ENCODE assay signal across 26 cellular contexts in genomic region chr10:85187047-85187446, GRCh38.
"Had no signal": no experiment of that assay in that cellular context is flagged by ENCODE, and none has a peak within 500 bp of the region (broad histone marks: within the 10 kb centered on the region; RNA-seq: fewer than 3 reads in every experiment).

No MANE protein-coding gene starts in this region.

- H3K27me3 ChIP-seq: ascending aorta had no signal

- H3K4me3 ChIP-seq: ascending aorta had no signal

- H3K9me3 ChIP-seq: ascending aorta had no signal

- H3K36me3 ChIP-seq: ascending aorta had no signal

- DNase-seq: activated B cell treated with CpG ODN at 0.5 μM for 24 hours; activated CD4-positive, alpha-beta T cell treated with anti-CD3 and anti-CD28 coated beads for 1 hour; activated CD4-positive, alpha-beta T cell treated with anti-CD3 and anti-CD28 coated beads, Interleukin-2, amount 10 ng/mL, durations not matched to agents 24 days and 14 days; activated CD4-positive, alpha-beta T cell treated with anti-CD3 and anti-CD28 coated beads, Interleukin-2, amount 50 U/mL, for 48 hours; activated CD8-positive, alpha-beta memory T cell treated with anti-CD3 and anti-CD28 coated beads, Interleukin-2, amount 10 ng/mL, durations not matched to agents 7 days and 5 days; activated effector memory CD4-positive, alpha-beta T cell treated with anti-CD3 and anti-CD28 coated beads, Interleukin-2, amount 50 U/mL, for 16 hours; activated naive CD4-positive, alpha-beta T cell treated with Interleukin-2 at 50 U/mL for 16 hours; activated naive CD8-positive, alpha-beta T cell treated with anti-CD3 and anti-CD28 coated beads, Interleukin-2, amount 50 U/mL, for 24 hours; activated T-cell treated with anti-CD3 and anti-CD28 coated beads, Interleukin-2, amount 50 U/mL, for 24 hours; amniotic stem cell; KG1; NCI-H1092; NCI-H1417; NCI-H1930; NCI-H2107; NCI-H2171 treated with DMSO at 0.1 percent for 48 hours; NCI-H226; NCI-H526; PC-3; SHP77 treated with DMSO at 0.1 percent for 48 hours; T-helper 17 cell; T-helper 9 cell had no signal

- H3K4me1 Mint-ChIP-seq: activated B cell treated with CpG ODN at 0.5 μM for 24 hours; activated CD4-positive, alpha-beta T cell treated with anti-CD3 and anti-CD28 coated beads, Interleukin-2, amount 10 ng/mL, durations not matched to agents 24 days and 14 days; activated CD8-positive, alpha-beta memory T cell treated with anti-CD3 and anti-CD28 coated beads, Interleukin-2, amount 10 ng/mL, durations not matched to agents 7 days and 5 days; activated naive CD8-positive, alpha-beta T cell treated with anti-CD3 and anti-CD28 coated beads, Interleukin-2, amount 50 U/mL, for 24 hours had no signal

- H3K27me3 Mint-ChIP-seq: activated B cell treated with CpG ODN at 0.5 μM for 24 hours; activated CD4-positive, alpha-beta T cell treated with anti-CD3 and anti-CD28 coated beads, Interleukin-2, amount 10 ng/mL, durations not matched to agents 24 days and 14 days; activated CD8-positive, alpha-beta memory T cell treated with anti-CD3 and anti-CD28 coated beads, Interleukin-2, amount 10 ng/mL, durations not matched to agents 7 days and 5 days; activated naive CD8-positive, alpha-beta T cell treated with anti-CD3 and anti-CD28 coated beads, Interleukin-2, amount 50 U/mL, for 24 hours; activated T-cell treated with anti-CD3 and anti-CD28 coated beads, Interleukin-2, amount 50 U/mL, for 24 hours had no signal

- H3K4me1 ChIP-seq: ascending aorta had no signal

- FAIRE-seq: RCC 7860 had no signal

- H3K36me3 Mint-ChIP-seq: activated CD8-positive, alpha-beta memory T cell treated with anti-CD3 and anti-CD28 coated beads, Interleukin-2, amount 10 ng/mL, durations not matched to agents 7 days and 5 days; activated naive CD4-positive, alpha-beta T cell treated with anti-CD3 and anti-CD28 coated beads, Interleukin-2, amount 50 U/mL, for 72 hours; brain had no signal

- H3K27ac ChIP-seq: ascending aorta had no signal

- ATAC-seq: activated CD8-positive, alpha-beta memory T cell treated with anti-CD3 and anti-CD28 coated beads, Interleukin-2, amount 10 ng/mL, durations not matched to agents 7 days and 5 days; activated naive CD4-positive, alpha-beta T cell treated with anti-CD3 and anti-CD28 coated beads, Interleukin-2, amount 50 U/mL, for 72 hours; activated naive CD8-positive, alpha-beta T cell treated with anti-CD3 and anti-CD28 coated beads, Interleukin-2, amount 50 U/mL, for 24 hours; PC-3; T-helper 17 cell had no signal

- H3K4me3 Mint-ChIP-seq: activated B cell treated with CpG ODN at 0.5 μM for 24 hours; activated CD4-positive, alpha-beta T cell treated with anti-CD3 and anti-CD28 coated beads, Interleukin-2, amount 10 ng/mL, durations not matched to agents 24 days and 14 days; activated CD8-positive, alpha-beta memory T cell treated with anti-CD3 and anti-CD28 coated beads, Interleukin-2, amount 10 ng/mL, durations not matched to agents 7 days and 5 days; activated naive CD8-positive, alpha-beta T cell treated with anti-CD3 and anti-CD28 coated beads, Interleukin-2, amount 50 U/mL, for 24 hours; activated T-cell treated with anti-CD3 and anti-CD28 coated beads, Interleukin-2, amount 50 U/mL, for 24 hours; brain; T-helper 17 cell had no signal

- H3K27ac Mint-ChIP-seq: activated B cell treated with CpG ODN at 0.5 μM for 24 hours; activated CD4-positive, alpha-beta T cell treated with anti-CD3 and anti-CD28 coated beads, Interleukin-2, amount 10 ng/mL, durations not matched to agents 24 days and 14 days; activated CD8-positive, alpha-beta memory T cell treated with anti-CD3 and anti-CD28 coated beads, Interleukin-2, amount 10 ng/mL, durations not matched to agents 7 days and 5 days; activated naive CD4-positive, alpha-beta T cell treated with anti-CD3 and anti-CD28 coated beads, Interleukin-2, amount 50 U/mL, for 72 hours; activated naive CD8-positive, alpha-beta T cell treated with anti-CD3 and anti-CD28 coated beads, Interleukin-2, amount 50 U/mL, for 24 hours; activated T-cell treated with anti-CD3 and anti-CD28 coated beads, Interleukin-2, amount 50 U/mL, for 24 hours; brain; T-helper 17 cell had no signal

- H3K9me3 Mint-ChIP-seq: activated B cell treated with CpG ODN at 0.5 μM for 24 hours; activated CD4-positive, alpha-beta T cell treated with anti-CD3 and anti-CD28 coated beads, Interleukin-2, amount 10 ng/mL, durations not matched to agents 24 days and 14 days; activated naive CD8-positive, alpha-beta T cell treated with anti-CD3 and anti-CD28 coated beads, Interleukin-2, amount 50 U/mL, for 24 hours had no signal
